In the genomic region with DNA sequence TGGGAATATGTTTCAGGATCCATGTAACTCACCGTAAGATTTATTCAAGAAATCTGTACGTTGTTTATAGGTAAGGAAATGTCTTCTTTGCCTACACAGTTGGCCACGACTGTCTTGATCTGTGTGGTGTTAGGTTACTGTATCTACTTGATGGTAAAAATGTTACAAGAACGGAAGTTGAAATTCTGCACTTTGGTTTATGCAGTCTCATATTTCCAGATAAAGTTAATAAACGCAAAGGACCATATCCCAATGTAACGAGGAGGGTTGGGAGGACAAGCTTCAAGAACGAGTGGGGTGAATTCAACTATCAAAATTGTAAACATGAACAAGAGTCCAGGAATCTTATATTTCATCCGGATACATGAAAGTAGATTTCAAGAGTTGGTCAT, we compare ENCODE assay signal across 8 cellular contexts. TPM values are rescaled to one million over a fixed set of nuclear protein-coding genes. Genes with fewer than 3 reads are reported as not detected.
A peak's percentile ranks its signal among the peaks of the same experiment; 100 is the strongest.
DNase-seq lines count a peak whose midpoint lies in the region; ATAC-seq and TF ChIP-seq lines count a peak whose summit lies in the region.

No MANE protein-coding gene starts in this region.

- H3K4me1 ChIP-seq in skeletal muscle satellite cell (ENCODE audit: control insufficient read depth, insufficient read depth, low read length): peaks cover 21% of the 10 kb centered on the region

- H3K27me3 ChIP-seq in skeletal muscle satellite cell (ENCODE audit: control insufficient read depth, insufficient read depth, low read length): no peaks in the 10 kb centered on the region

- TF ChIP-seq CTCF in VCaP (conservative IDR thresholded peaks at IDR 0.05): no peak

- peak overlapping the region; percentile 90 for H3K9ac ChIP-seq in skeletal muscle satellite cell (ENCODE audit: low read depth, low read length)

- H3K4me2 ChIP-seq in skeletal muscle satellite cell (ENCODE audit: low read length): peak overlapping the region; percentile 85

- no peaks in the 10 kb centered on the region for H3K36me3 ChIP-seq in skeletal muscle satellite cell (ENCODE audit: insufficient read depth, low read length)

- peak overlapping the region; percentile 90 for H3K27ac ChIP-seq in VCaP

- ATAC-seq in GM21576 (IDR thresholded peaks at IDR 0.05; ENCODE audit: unreplicated experiment): no peak

- H3K4me3 ChIP-seq in skeletal muscle satellite cell (ENCODE audit: low read length): peak overlapping the region; percentile 76

- DNase-seq in NCI-H748 (lab: John Stamatoyannopoulos, UW; ENCODE audit: unreplicated experiment) (peak; percentile 1), NCI-H748 treated with DMSO at 0.1 percent for 48 hours (lab: John Stamatoyannopoulos, UW) (no peak), glomerular visceral epithelial cell (ENCODE audit: extremely low spot score) (peak; percentile 9), NCI-H1105 (lab: John Stamatoyannopoulos, UW) (no peak), UCSD-AML1 (lab: John Stamatoyannopoulos, UW; ENCODE audit: unreplicated experiment) (no peak)

- no peaks in the 10 kb centered on the region for H3K9me3 ChIP-seq in skeletal muscle satellite cell (replicated peaks; ENCODE audit: low read length)

RNA-seq across cellular contexts. Expression of a gene that starts 1.0 kb away (rescaled TPM):
- total RNA-seq in skeletal muscle satellite cell (2012; rRNA removed): 5.0 and 6.1 TPM in 2 replicates

RNA-seq across cellular contexts. Expression of a gene that starts 50.6 kb away (rescaled TPM):
- 177 and 180 TPM in 2 replicates for total RNA-seq in skeletal muscle satellite cell (2012; rRNA removed)

RNA-seq across cellular contexts. Expression of a gene that starts 51.4 kb away (rescaled TPM):
- 53.1 and 69.0 TPM in 2 replicates for total RNA-seq in skeletal muscle satellite cell (2012; rRNA removed)

Comparison
In these comparisons a context has a peak if more than half of its experiments do, and no peak if none do; other contexts are left out.
1. DNase-seq: peak in NCI-H748 (single experiment) and glomerular visceral epithelial cell (single experiment); none in NCI-H748 treated with DMSO at 0.1 percent for 48 hours (single experiment), NCI-H1105 (single experiment) and UCSD-AML1 (single experiment).